Comparison of ENCODE assay signal across 26 cellular contexts in genomic region chr1:156638189-156638588, GRCh38. TPM values are rescaled to one million over a fixed set of nuclear protein-coding genes. Genes with fewer than 3 reads are reported as not detected.
"Had no signal": no experiment of that assay in that cellular context is flagged by ENCODE, and none has a peak within 500 bp of the region (broad histone marks: within the 10 kb centered on the region; RNA-seq: fewer than 3 reads in every experiment).

No MANE protein-coding gene starts in this region.

- DNase-seq: activated CD4-positive, alpha-beta T cell treated with anti-CD3 and anti-CD28 coated beads, Interleukin-2, amount 10 ng/mL, durations not matched to agents 24 days and 14 days; activated CD4-positive, CD25-positive, alpha-beta regulatory T cell; activated CD8-positive, alpha-beta memory T cell treated with anti-CD3 and anti-CD28 coated beads, Interleukin-2, amount 50 U/mL, for 48 hours; activated gamma-delta T cell; activated T-cell treated with anti-CD3 and anti-CD28 coated beads, Interleukin-2, amount 50 U/mL, for 72 hours; body of pancreas; cortex of kidney; effector CD8-positive, alpha-beta T cell; foreskin keratinocyte; heart left ventricle; left ventricle myocardium inferior; mucosa of descending colon; naive thymus-derived CD4-positive, alpha-beta T cell; right cardiac atrium; small intestine; SW 1271; upper lobe of right lung had no signal

- H3K27me3 ChIP-seq: testis had no signal

- H3K36me3 Mint-ChIP-seq: memory B cell; naive thymus-derived CD4-positive, alpha-beta T cell had no signal

- ATAC-seq: activated naive CD4-positive, alpha-beta T cell treated with anti-CD3 and anti-CD28 coated beads, Interleukin-2, amount 50 U/mL, for 72 hours; activated T-cell treated with anti-CD3 and anti-CD28 coated beads, Interleukin-2, amount 50 U/mL, for 72 hours; body of pancreas; foreskin keratinocyte; heart left ventricle; mucosa of descending colon; naive thymus-derived CD4-positive, alpha-beta T cell; right cardiac atrium; upper lobe of right lung had no signal

- H3K4me1 ChIP-seq: foreskin keratinocyte had no signal

- H3K9me3 Mint-ChIP-seq: activated CD4-positive, alpha-beta T cell treated with anti-CD3 and anti-CD28 coated beads, Interleukin-2, amount 10 ng/mL, durations not matched to agents 24 days and 14 days; activated naive CD4-positive, alpha-beta T cell treated with anti-CD3 and anti-CD28 coated beads, Interleukin-2, amount 50 U/mL, for 72 hours; activated T-cell treated with anti-CD3 and anti-CD28 coated beads, Interleukin-2, amount 50 U/mL, for 72 hours; central memory CD8-positive, alpha-beta T cell; memory B cell; stimulated activated naive CD8-positive, alpha-beta T cell treated with anti-CD3 and anti-CD28 coated beads, Interleukin-15, Interleukin-2, amounts not matched to agents 100 ng/mL and 50 ng/mL, for 24 hours had no signal

- FAIRE-seq: kidney, small intestine had no signal

- H3K9me3 ChIP-seq: body of pancreas, heart left ventricle, left ventricle myocardium inferior, mucosa of descending colon, testis, upper lobe of right lung had no signal

- H3K4me3 ChIP-seq: body of pancreas, heart left ventricle, left ventricle myocardium inferior, mucosa of descending colon, testis, upper lobe of right lung had no signal

- H3K4me3 Mint-ChIP-seq: activated CD4-positive, alpha-beta T cell treated with anti-CD3 and anti-CD28 coated beads, Interleukin-2, amount 10 ng/mL, durations not matched to agents 24 days and 14 days; activated T-cell treated with anti-CD3 and anti-CD28 coated beads, Interleukin-2, amount 50 U/mL, for 72 hours; central memory CD8-positive, alpha-beta T cell; memory B cell; naive thymus-derived CD4-positive, alpha-beta T cell; stimulated activated naive CD8-positive, alpha-beta T cell treated with anti-CD3 and anti-CD28 coated beads, Interleukin-15, Interleukin-2, amounts not matched to agents 100 ng/mL and 50 ng/mL, for 24 hours had no signal

- H3K36me3 ChIP-seq: heart left ventricle, left ventricle myocardium inferior, upper lobe of right lung had no signal

- H3K27ac ChIP-seq: body of pancreas, foreskin keratinocyte, heart left ventricle, left ventricle myocardium inferior, testis, upper lobe of right lung had no signal

- H3K27ac Mint-ChIP-seq: activated CD4-positive, alpha-beta T cell treated with anti-CD3 and anti-CD28 coated beads, Interleukin-2, amount 10 ng/mL, durations not matched to agents 24 days and 14 days; activated naive CD4-positive, alpha-beta T cell treated with anti-CD3 and anti-CD28 coated beads, Interleukin-2, amount 50 U/mL, for 72 hours; activated T-cell treated with anti-CD3 and anti-CD28 coated beads, Interleukin-2, amount 50 U/mL, for 72 hours; memory B cell; naive thymus-derived CD4-positive, alpha-beta T cell; progenitor cell of endocrine pancreas; stimulated activated naive CD8-positive, alpha-beta T cell treated with anti-CD3 and anti-CD28 coated beads, Interleukin-15, Interleukin-2, amounts not matched to agents 100 ng/mL and 50 ng/mL, for 24 hours had no signal

RNA-seq across cellular contexts. Expression of gene BCAN, which starts 3.7 kb away (rescaled TPM):
- total RNA-seq: activated CD4-positive, alpha-beta T cell treated with anti-CD3 and anti-CD28 coated beads, Interleukin-2, amount 10 ng/mL, durations not matched to agents 24 days and 14 days; activated naive CD4-positive, alpha-beta T cell treated with anti-CD3 and anti-CD28 coated beads, Interleukin-2, amount 50 U/mL, for 72 hours; foreskin keratinocyte; naive thymus-derived CD4-positive, alpha-beta T cell; progenitor cell of endocrine pancreas; T-helper 2 cell treated with Interferon-gamma antibody and Interleukin-4, amounts not matched to agents 100 ng/mL and 5 ng/mL, for 36 hours; upper lobe of right lung had no signal
- polyA plus RNA-seq: foreskin keratinocyte; naive thymus-derived CD4-positive, alpha-beta T cell had no signal

RNA-seq across cellular contexts. Expression of gene HAPLN2, which starts 19.0 kb away (rescaled TPM):
- total RNA-seq: activated CD4-positive, alpha-beta T cell treated with anti-CD3 and anti-CD28 coated beads, Interleukin-2, amount 10 ng/mL, durations not matched to agents 24 days and 14 days; body of pancreas; foreskin keratinocyte; naive thymus-derived CD4-positive, alpha-beta T cell; occipital lobe; T-helper 2 cell treated with Interferon-gamma antibody and Interleukin-4, amounts not matched to agents 100 ng/mL and 5 ng/mL, for 36 hours had no signal
- polyA plus RNA-seq: foreskin keratinocyte; naive thymus-derived CD4-positive, alpha-beta T cell had no signal

RNA-seq across cellular contexts. Expression of gene NES, which starts 39.0 kb away (rescaled TPM):
- total RNA-seq: activated naive CD4-positive, alpha-beta T cell treated with anti-CD3 and anti-CD28 coated beads, Interleukin-2, amount 50 U/mL, for 72 hours; T-helper 2 cell treated with Interferon-gamma antibody and Interleukin-4, amounts not matched to agents 100 ng/mL and 5 ng/mL, for 36 hours had no signal
- polyA plus RNA-seq: naive thymus-derived CD4-positive, alpha-beta T cell had no signal
